22 cellular contexts compared by ENCODE assay signal in genomic region chr2:83143946-83144345, GRCh38.
DNase-seq lines count a peak whose midpoint lies in the region; ATAC-seq, FAIRE-seq and TF ChIP-seq lines count a peak whose summit lies in the region.
"Had no signal": no experiment of that assay in that cellular context is flagged by ENCODE, and none has a peak within 500 bp of the region (broad histone marks: within the 10 kb centered on the region; RNA-seq: fewer than 3 reads in every experiment).

No MANE protein-coding gene starts in this region.

- DNase-seq in ACHN = peak; percentile 66
- DNase-seq in endothelial cell of umbilical vein (ENCODE audit: low read depth, low spot score) = no peak
- DNase-seq in kidney glomerular epithelial cell (lab: John Stamatoyannopoulos, UW) = peak; percentile 11
- no peak for DNase-seq in islet precursor cell
- DNase-seq: AML-193; BE2C; Calu3; CD4-positive, alpha-beta T cell; CD8-positive, alpha-beta memory T cell; DMS53; DMS79 treated with DMSO at 0.1 percent for 48 hours; H9 had no signal

- H3K4me3 ChIP-seq in endothelial cell of umbilical vein (replicated peaks in 1 of 3; ENCODE audit: insufficient read depth in 1 of 3, low read depth in 1 of 3, low read length in 3 of 3) = no peak overlapping the region
- H3K4me3 ChIP-seq: BLaER1 treated with 17β-estradiol and CSF1 and Interleukin-3, amounts not matched to agents 10 nM and 100 nM; GM23338 had no signal

- no peak overlapping the region for H2AFZ ChIP-seq in endothelial cell of umbilical vein (ENCODE audit: low read depth, low read length)
- H2AFZ ChIP-seq: GM23338 had no signal

- dilution Hi-C loops in endothelial cell of umbilical vein (cut with MboI; ENCODE audit: extremely low pct_ligation_motif_present, low sequenced_read_pairs) = no loop called here

- H3K9ac ChIP-seq in endothelial cell of umbilical vein (replicated peaks; ENCODE audit: extremely low read depth, insufficient read depth, low read length) = no peak overlapping the region
- H3K9ac ChIP-seq: BLaER1 treated with 17β-estradiol and CSF1 and Interleukin-3, amounts not matched to agents 10 nM and 100 nM had no signal

- H3K27ac ChIP-seq in endothelial cell of umbilical vein (ENCODE audit: insufficient read depth, low read depth, low read length) = no peak overlapping the region
- H3K27ac ChIP-seq: 22Rv1; BLaER1 treated with 17β-estradiol and CSF1 and Interleukin-3, amounts not matched to agents 10 nM and 100 nM had no signal

- intact Hi-C loops in endothelial cell of umbilical vein (cut with micrococcal nuclease) = no loop called here

- CTCF ChIA-PET in endothelial cell of umbilical vein (lab: Charles Lee) = no interaction called here

- H3K4me1 ChIP-seq in endothelial cell of umbilical vein (ENCODE audit: control insufficient read depth, extremely low read depth, insufficient read depth, low read length) = no peaks in the 10 kb centered on the region
- H3K4me1 ChIP-seq: BE2C; BLaER1 treated with 17β-estradiol and CSF1 and Interleukin-3, amounts not matched to agents 10 nM and 100 nM had no signal

- H3K79me2 ChIP-seq in endothelial cell of umbilical vein (ENCODE audit: control insufficient read depth, insufficient read depth, low read length) = no peaks in the 10 kb centered on the region

- no peaks in the 10 kb centered on the region for H3K9me3 ChIP-seq in endothelial cell of umbilical vein (replicated peaks; ENCODE audit: control insufficient read depth, insufficient read depth, low read length)
- H3K9me3 ChIP-seq: BE2C; BLaER1 treated with 17β-estradiol and CSF1 and Interleukin-3, amounts not matched to agents 10 nM and 100 nM had no signal

- H3K4me2 ChIP-seq in endothelial cell of umbilical vein (ENCODE audit: insufficient read depth, low read length) = no peak overlapping the region
- H3K4me2 ChIP-seq: BLaER1 treated with 17β-estradiol and CSF1 and Interleukin-3, amounts not matched to agents 10 nM and 100 nM; GM23338 had no signal

- H4K20me1 ChIP-seq in endothelial cell of umbilical vein (replicated peaks; ENCODE audit: control insufficient read depth, extremely low read depth, insufficient read depth, low read length) = no peaks in the 10 kb centered on the region
- H4K20me1 ChIP-seq: BLaER1 treated with 17β-estradiol and CSF1 and Interleukin-3, amounts not matched to agents 10 nM and 100 nM had no signal

- no peaks in the 10 kb centered on the region for H3K9me1 ChIP-seq in endothelial cell of umbilical vein (replicated peaks; ENCODE audit: control insufficient read depth, extremely low read depth, insufficient read depth, low read length)

- in situ Hi-C loops in ACHN (cut with HindIII; ENCODE audit: low pct_ligation_motif_present, low pct_unique_long_range_greater_than_20kb, low sequenced_read_pairs) = no loop called here

- no TSS peak for BruUV-seq in endothelial cell of umbilical vein (replicated peaks; lab: Mats Ljungman, UMichigan)

- no peaks in the 10 kb centered on the region for H3K27me3 ChIP-seq in endothelial cell of umbilical vein (ENCODE audit: control insufficient read depth in 2 of 2, insufficient read depth in 2 of 2, low read length in 2 of 2)
- H3K27me3 ChIP-seq: BE2C; BLaER1 treated with 17β-estradiol and CSF1 and Interleukin-3, amounts not matched to agents 10 nM and 100 nM had no signal

- no peak for TF ChIP-seq CTCF in endothelial cell of umbilical vein (IDR thresholded peaks at IDR 0.05; ENCODE audit: extremely low read depth in 1 of 2, insufficient read depth in 1 of 2, low read depth in 1 of 2, low read length in 2 of 2)

- POLR2A ChIA-PET in endothelial cell of umbilical vein (lab: Charles Lee) = no interaction called here

- FAIRE-seq in endothelial cell of umbilical vein (lab: Jason Lieb, UNC) = peak; percentile 72
- FAIRE-seq: A204.1, G401.6, GM12892, GM19239 had no signal

- no peak for TF ChIP-seq POLR2A in endothelial cell of umbilical vein (IDR thresholded peaks at IDR 0.05; ENCODE audit: low read depth, low read length)

- H3K36me3 ChIP-seq in endothelial cell of umbilical vein (ENCODE audit: control insufficient read depth in 2 of 2, extremely low read depth in 1 of 2, insufficient read depth in 2 of 2, low read length in 2 of 2) = no peaks in the 10 kb centered on the region
- H3K36me3 ChIP-seq: BE2C; BLaER1 treated with 17β-estradiol and CSF1 and Interleukin-3, amounts not matched to agents 10 nM and 100 nM had no signal

- ATAC-seq in GM18498 (IDR thresholded peaks at IDR 0.05; ENCODE audit: unreplicated experiment) (no peak), HG03432 (IDR thresholded peaks at IDR 0.05; ENCODE audit: unreplicated experiment) (no peak)
- ATAC-seq: GM23338, HCT116 had no signal

TF ChIP-seq in endothelial cell of umbilical vein, 7 proteins besides CTCF, POLR2A, EP300 and RAD21:
- TF ChIP-seq MYC (IDR thresholded peaks at IDR 0.05; ENCODE audit: low read depth, low read length) = no peak
- no peak for TF ChIP-seq JUN (IDR thresholded peaks at IDR 0.05; ENCODE audit: borderline replicate concordance, insufficient read depth, insufficient read length, low read depth)
- no peak for TF ChIP-seq GATA2 (IDR thresholded peaks at IDR 0.05; ENCODE audit: insufficient read depth, insufficient read length, low read depth, low read length)
- TF ChIP-seq MAX (IDR thresholded peaks at IDR 0.05; ENCODE audit: insufficient read depth, insufficient read length) = no peak

Comparison
In these comparisons a context has a peak if more than half of its experiments do, and no peak if none do; other contexts are left out.
1. DNase-seq: peak in ACHN (single experiment) and kidney glomerular epithelial cell (single experiment); none in endothelial cell of umbilical vein (single experiment) and islet precursor cell (single experiment).